ENCODE assay signal across 1 cellular context in genomic region chr4:168979338-168979737, GRCh38.
A peak's percentile ranks its signal among the peaks of the same experiment; 100 is the strongest.
TF ChIP-seq lines count a peak whose summit lies in the region.

No MANE protein-coding gene starts in this region.

TF ChIP-seq in HepG2, 621 proteins besides CTCF, POLR2A, EP300 and RAD21 (continued from another document):
- 0 out of 2 replicates have a peak, but pooled peaks have one; percentile 12 for TF ChIP-seq ARID4A (CRISPR knock-in tag; IDR thresholded peaks at IDR 0.05; ENCODE audit: borderline replicate concordance)
- peak; percentile 65 for TF ChIP-seq RXRA (CRISPR knock-in tag; IDR thresholded peaks at IDR 0.05)
- TF ChIP-seq REL (CRISPR knock-in tag; conservative IDR thresholded peaks at IDR 0.05), result no peak
- no peak for TF ChIP-seq ARNTL (CRISPR knock-in tag; IDR thresholded peaks at IDR 0.05)
- no peak for TF ChIP-seq ZBTB39 (CRISPR knock-in tag; IDR thresholded peaks at IDR 0.05)
- no peak for TF ChIP-seq CERS6 (CRISPR knock-in tag; IDR thresholded peaks at IDR 0.05)
- TF ChIP-seq ZNF543 (CRISPR knock-in tag; IDR thresholded peaks at IDR 0.05), result no peak
- 0 out of 2 replicates have a peak, but pooled peaks have one; percentile 53 for TF ChIP-seq ZMYM2 (CRISPR knock-in tag; IDR thresholded peaks at IDR 0.05)
- TF ChIP-seq SCMH1 (CRISPR knock-in tag; IDR thresholded peaks at IDR 0.05; ENCODE audit: borderline replicate concordance), result no peak
- peak; percentile 55 for TF ChIP-seq ZNF687 (CRISPR knock-in tag; IDR thresholded peaks at IDR 0.05)
- peak; percentile 36; the same call in 1 of the 2 replicates for TF ChIP-seq SALL1 (CRISPR knock-in tag; IDR thresholded peaks at IDR 0.05)
- no peak for TF ChIP-seq PLSCR1 (CRISPR knock-in tag; IDR thresholded peaks at IDR 0.05; ENCODE audit: borderline replicate concordance)
- TF ChIP-seq MYC (CRISPR knock-in tag; IDR thresholded peaks at IDR 0.05; ENCODE audit: borderline replicate concordance), result no peak
- TF ChIP-seq CENPT (CRISPR knock-in tag; IDR thresholded peaks at IDR 0.05; ENCODE audit: low read depth), result no peak
- no peak for TF ChIP-seq GRHL1 (CRISPR knock-in tag; conservative IDR thresholded peaks at IDR 0.05)
- no peak for TF ChIP-seq U2AF2 (IDR thresholded peaks at IDR 0.05; ENCODE audit: low read depth, low read length)
- TF ChIP-seq ZMYM4 (CRISPR knock-in tag; IDR thresholded peaks at IDR 0.05), result peak; percentile 78
- peak; percentile 20; the same call in 1 of the 2 replicates for TF ChIP-seq TBX2 (CRISPR knock-in tag; IDR thresholded peaks at IDR 0.05; ENCODE audit: borderline replicate concordance)
- peak; percentile 18; the same call in 1 of the 2 replicates for TF ChIP-seq HOXA3 (CRISPR knock-in tag; IDR thresholded peaks at IDR 0.05)
- no peak for TF ChIP-seq ZNF784 (CRISPR knock-in tag; IDR thresholded peaks at IDR 0.05; ENCODE audit: borderline replicate concordance)
